10 cellular contexts compared by ENCODE assay signal in the genomic region with DNA sequence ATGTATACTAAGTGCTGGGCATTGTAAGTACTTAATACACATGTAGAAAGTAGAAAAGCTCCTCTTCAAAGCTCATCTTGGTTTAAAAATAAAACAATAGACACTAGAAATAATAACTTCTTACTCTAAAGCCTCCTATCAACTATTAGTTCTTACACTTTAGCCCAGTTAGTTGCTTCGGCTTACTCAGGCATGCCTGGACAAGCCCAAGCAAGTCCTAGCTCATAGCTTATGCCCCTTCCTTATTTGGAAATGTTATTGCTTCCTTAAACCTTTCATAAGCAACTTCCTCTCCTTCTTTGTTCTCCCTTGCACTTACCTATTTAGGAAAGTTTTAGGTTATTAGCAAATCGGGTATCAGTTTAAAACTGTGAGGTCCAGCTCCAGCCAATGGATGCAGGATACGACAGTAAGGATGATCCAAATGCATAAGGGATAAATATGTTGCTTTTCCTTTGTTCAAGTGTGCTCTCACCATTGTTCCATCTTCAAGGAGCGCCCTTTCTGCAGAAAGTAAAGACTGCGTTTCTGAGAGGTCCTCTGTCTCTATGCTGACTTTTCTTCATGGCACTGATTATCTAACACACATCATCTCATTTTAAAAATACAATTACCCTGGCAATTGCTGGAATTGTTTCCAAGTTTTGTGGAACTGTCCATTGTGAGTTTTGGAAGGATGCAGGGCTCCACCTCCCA. TPM values are rescaled to one million over a fixed set of nuclear protein-coding genes. Genes with fewer than 3 reads are reported as not detected.
A peak's percentile ranks its signal among the peaks of the same experiment; 100 is the strongest.
DNase-seq lines count a peak whose midpoint lies in the region; FAIRE-seq and TF ChIP-seq lines count a peak whose summit lies in the region.
"Had no signal": no experiment of that assay in that cellular context is flagged by ENCODE, and none has a peak within 500 bp of the region (broad histone marks: within the 10 kb centered on the region; RNA-seq: fewer than 3 reads in every experiment).

No MANE protein-coding gene starts in this region.

- TF ChIP-seq CTCF in parathyroid adenoma (IDR thresholded peaks at IDR 0.05): no peak

- peak; percentile 35 for FAIRE-seq in GM12891 (lab: Jason Lieb, UNC)

- H3K79me2 ChIP-seq in parathyroid adenoma: peaks cover 32% of the 10 kb centered on the region

- H3K4me3 ChIP-seq in duodenal mucosa (ENCODE audit: low read depth in 1 of 2, low read length in 2 of 2) (peak overlapping the region in 1 of 2 donors; percentile 13), parathyroid adenoma (ENCODE audit: low read depth, low read length) (no peak overlapping the region)

- H3K36me3 ChIP-seq in duodenal mucosa (ENCODE audit: control insufficient read depth in 1 of 2, insufficient read depth in 2 of 2, low read length in 2 of 2): peaks cover 0 to 9% of the 10 kb centered on the region in 2 donors
- H3K36me3 ChIP-seq in parathyroid adenoma (ENCODE audit: control insufficient read depth, insufficient read depth, low read length): no peaks in the 10 kb centered on the region

- no peak overlapping the region for H2AFZ ChIP-seq in parathyroid adenoma

- H3K27ac ChIP-seq in duodenal mucosa (ENCODE audit: low read depth, low read length) (peak overlapping the region; percentile 26), parathyroid adenoma (peak overlapping the region; percentile 52)

- DNase-seq in GM12891 (ENCODE audit: insufficient read length, low spot score): no peak
- DNase-seq in NCI-H69 (lab: John Stamatoyannopoulos, UW): peak; percentile 40
- DNase-seq in NCI-H2081 treated with DMSO at 0.1 percent for 48 hours (lab: John Stamatoyannopoulos, UW): no peak
- DNase-seq in activated gamma-delta T cell treated with Interleukin-2 at 50 U/mL for 16 hours: no peak
- no peak for DNase-seq in NCI-H2196 treated with DMSO at 0.1 percent for 48 hours (lab: John Stamatoyannopoulos, UW; ENCODE audit: unreplicated experiment)
- DNase-seq: effector CD4-positive, alpha-beta T cell; NCI-H2029; posterior cingulate gyrus had no signal

- H3K4me2 ChIP-seq in parathyroid adenoma (ENCODE audit: low read length): peak overlapping the region; percentile 37

- H3K9me3 ChIP-seq in duodenal mucosa (ENCODE audit: control insufficient read depth in 1 of 2, low read length in 2 of 2): no peaks in the 10 kb centered on the region
- H3K9me3 ChIP-seq in parathyroid adenoma (ENCODE audit: control insufficient read depth, low read length): no peaks in the 10 kb centered on the region

- H3K9ac ChIP-seq in duodenal mucosa (ENCODE audit: low read depth in 1 of 2, low read length in 2 of 2) (no peak overlapping the region), parathyroid adenoma (no peak overlapping the region)

- no peak for TF ChIP-seq POLR2A in GM12891 (IDR thresholded peaks at IDR 0.05; ENCODE audit: low read depth, low read length)

- H3K4me1 ChIP-seq in duodenal mucosa (ENCODE audit: control insufficient read depth in 1 of 2, insufficient read depth in 2 of 2, low read length in 2 of 2) (peaks cover 14 to 21% of the 10 kb centered on the region in 2 donors), parathyroid adenoma (peaks cover 27% of the 10 kb centered on the region)

- no peaks in the 10 kb centered on the region for H3K27me3 ChIP-seq in duodenal mucosa (ENCODE audit: control insufficient read depth in 1 of 2, insufficient read depth in 2 of 2, low read length in 2 of 2)
- H3K27me3 ChIP-seq in parathyroid adenoma (ENCODE audit: control insufficient read depth, insufficient read depth, low read length): no peaks in the 10 kb centered on the region

TF ChIP-seq in GM12891, 5 proteins besides CTCF, POLR2A, EP300 and RAD21:
- TF ChIP-seq POLR2AphosphoS5 (IDR thresholded peaks at IDR 0.05; ENCODE audit: low read depth, low read length): no peak
- no peak for TF ChIP-seq TAF1 (IDR thresholded peaks at IDR 0.05; ENCODE audit: low read depth, low read length)
- TF ChIP-seq PAX5 (IDR thresholded peaks at IDR 0.05; ENCODE audit: insufficient read depth, low read length, severe bottlenecking): no peak

RNA-seq across cellular contexts. Expression of gene TMEM30A, which starts 12.3 kb away (rescaled TPM):
- polyA plus RNA-seq in GM12891 (2012; ENCODE audit: low read depth, missing spikeins): 35.4 TPM

RNA-seq across cellular contexts. Expression of gene COX7A2, which starts 28.7 kb away (rescaled TPM):
- polyA plus RNA-seq in GM12891 (2012; ENCODE audit: low read depth, missing spikeins): 391 TPM
